ENCODE assay signal across 12 cellular contexts in genomic region chr5:55650391-55650790, GRCh38.
A peak's percentile ranks its signal among the peaks of the same experiment; 100 is the strongest.
DNase-seq lines count a peak whose midpoint lies in the region; ATAC-seq lines count a peak whose summit lies in the region.
"Had no signal": no experiment of that assay in that cellular context is flagged by ENCODE, and none has a peak within 500 bp of the region (broad histone marks: within the 10 kb centered on the region; RNA-seq: fewer than 3 reads in every experiment).

No MANE protein-coding gene starts in this region.

- peaks cover 13% of the 10 kb centered on the region for H3K36me3 Mint-ChIP-seq in activated naive CD4-positive, alpha-beta T cell treated with anti-CD3 and anti-CD28 coated beads for 36 hours (ENCODE audit: low read depth)
- peaks cover 23% of the 10 kb centered on the region for H3K36me3 Mint-ChIP-seq in central memory CD8-positive, alpha-beta T cell (ENCODE audit: insufficient read depth)

- no peak overlapping the region for H3K4me3 Mint-ChIP-seq in activated naive CD4-positive, alpha-beta T cell treated with anti-CD3 and anti-CD28 coated beads for 36 hours
- no peak overlapping the region for H3K4me3 Mint-ChIP-seq in central memory CD8-positive, alpha-beta T cell

- intact Hi-C loops in activated naive CD4-positive, alpha-beta T cell treated with anti-CD3 and anti-CD28 coated beads for 36 hours (cut with micrococcal nuclease) = loop anchor here (5.0 kb wide), 2 partner anchors 68 to 118 kb away; partner anchors contain the start of gene PLPP1

- DNase-seq in activated naive CD4-positive, alpha-beta T cell treated with anti-CD3 and anti-CD28 coated beads for 36 hours = peak; percentile 16
- no peak for DNase-seq in activated naive CD4-positive, alpha-beta T cell treated with Interleukin-2 at 50 U/mL for 16 hours
- DNase-seq in RPMI7951 (ENCODE audit: low read depth) (peak; percentile 40), AG08396 (ENCODE audit: low spot score) (no peak)
- no peak for DNase-seq in central memory CD8-positive, alpha-beta T cell (ENCODE audit: low spot score in 2 of 2)
- DNase-seq in stimulated activated naive CD8-positive, alpha-beta T cell treated with anti-CD3 and anti-CD28 coated beads, Interleukin-15, Interleukin-2, amounts not matched to agents 100 U/mL and 50 U/mL, for 24 hours = no peak
- DNase-seq: BE2C, pancreas, tibial artery had no signal

- H3K4me1 Mint-ChIP-seq in activated naive CD4-positive, alpha-beta T cell treated with anti-CD3 and anti-CD28 coated beads for 36 hours (ENCODE audit: low read depth) = peaks cover 24% of the 10 kb centered on the region
- no peaks in the 10 kb centered on the region for H3K4me1 Mint-ChIP-seq in central memory CD8-positive, alpha-beta T cell

- no peaks in the 10 kb centered on the region for H3K27me3 Mint-ChIP-seq in activated naive CD4-positive, alpha-beta T cell treated with anti-CD3 and anti-CD28 coated beads for 36 hours (ENCODE audit: low read depth)
- no peaks in the 10 kb centered on the region for H3K27me3 Mint-ChIP-seq in central memory CD8-positive, alpha-beta T cell

- no peaks in the 10 kb centered on the region for H3K9me3 Mint-ChIP-seq in activated naive CD4-positive, alpha-beta T cell treated with anti-CD3 and anti-CD28 coated beads for 36 hours
- no peaks in the 10 kb centered on the region for H3K9me3 Mint-ChIP-seq in central memory CD8-positive, alpha-beta T cell

- CTCF ChIA-PET in activated naive CD4-positive, alpha-beta T cell treated with anti-CD3 and anti-CD28 coated beads for 36 hours (lab: Charles Lee) = interaction anchor here (0.8 to 1.2 kb wide), 2 partner anchors 14 to 141 kb away, joined by 3 read pairs; no protein-coding TSS in a partner anchor

- no peak overlapping the region for H3K27ac Mint-ChIP-seq in activated naive CD4-positive, alpha-beta T cell treated with anti-CD3 and anti-CD28 coated beads for 36 hours
- H3K27ac Mint-ChIP-seq in central memory CD8-positive, alpha-beta T cell (ENCODE audit: low read depth) = peak overlapping the region; percentile 1

- ATAC-seq in central memory CD8-positive, alpha-beta T cell (replicated peaks; ENCODE audit: extremely low read depth, poor library complexity, severe bottlenecking) = no peak
- peak; percentile 73 for ATAC-seq in stimulated activated naive CD8-positive, alpha-beta T cell treated with anti-CD3 and anti-CD28 coated beads, Interleukin-15, Interleukin-2, amounts not matched to agents 100 U/mL and 50 U/mL, for 24 hours
- ATAC-seq in GM19035 (IDR thresholded peaks at IDR 0.05; ENCODE audit: unreplicated experiment) (no peak), HG03025 (IDR thresholded peaks at IDR 0.05; ENCODE audit: low FRiP score, unreplicated experiment) (no peak)
- ATAC-seq: left lobe of liver, pancreas had no signal

Comparison
In these comparisons a context has a peak if more than half of its experiments do, and no peak if none do; other contexts are left out.
1. DNase-seq: peak in activated naive CD4-positive, alpha-beta T cell treated with anti-CD3 and anti-CD28 coated beads for 36 hours (single experiment) and RPMI7951 (single experiment); none in activated naive CD4-positive, alpha-beta T cell treated with Interleukin-2 at 50 U/mL for 16 hours (single experiment), central memory CD8-positive, alpha-beta T cell (0 of 2), stimulated activated naive CD8-positive, alpha-beta T cell treated with anti-CD3 and anti-CD28 coated beads, Interleukin-15, Interleukin-2, amounts not matched to agents 100 U/mL and 50 U/mL, for 24 hours (single experiment) and AG08396 (single experiment).